Comparison of ENCODE assay signal across 17 cellular contexts in the genomic region with DNA sequence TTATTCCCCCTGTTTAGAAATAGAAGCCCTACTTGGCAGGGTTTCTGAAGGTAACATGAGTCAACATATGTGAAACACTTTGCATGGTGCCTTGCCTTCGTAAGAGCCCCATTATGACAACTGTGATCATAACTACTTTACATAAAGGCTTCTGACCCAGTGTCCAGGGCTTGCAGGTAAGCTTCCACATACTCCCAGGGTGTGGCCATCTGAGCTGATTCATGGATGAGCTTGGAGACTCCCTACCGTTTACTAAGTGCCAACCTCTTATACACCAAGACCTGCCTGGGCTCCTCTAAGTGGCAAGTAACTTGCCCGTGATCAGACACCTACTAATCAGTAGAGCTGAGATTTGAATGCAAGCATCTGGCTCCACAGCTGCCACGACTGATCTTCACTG.
DNase-seq lines count a peak whose midpoint lies in the region; ATAC-seq and TF ChIP-seq lines count a peak whose summit lies in the region.
"Had no signal": no experiment of that assay in that cellular context is flagged by ENCODE, and none has a peak within 500 bp of the region (broad histone marks: within the 10 kb centered on the region; RNA-seq: fewer than 3 reads in every experiment).

No MANE protein-coding gene starts in this region.

- H4K5ac ChIP-seq in IMR-90 (ENCODE audit: low read depth, low read length) = no peak overlapping the region

- in situ Hi-C loops in IMR-90 (cut with MboI; ENCODE audit: low sequenced_read_pairs) = no loop called here

- no peak for TF ChIP-seq CTCF in IMR-90 (conservative IDR thresholded peaks at IDR 0.05; ENCODE audit: low read depth, low read length)
- TF ChIP-seq CTCF in PC-3 (conservative IDR thresholded peaks at IDR 0.05; ENCODE audit: low read depth, low read length) = no peak
- TF ChIP-seq CTCF in mesothelial cell of epicardium (IDR thresholded peaks at IDR 0.05; ENCODE audit: unreplicated experiment) = no peak

- CTCF ChIA-PET in IMR-90 (lab: Yijun Ruan, JAX) (interaction anchor here (0.5 to 0.6 kb wide), 2 partner anchors 9 to 61 kb away, joined by 3 read pairs; no protein-coding TSS in a partner anchor), PC-3 (lab: Charles Lee) (no interaction called here)

- H3K14ac ChIP-seq in IMR-90 (replicated peaks; ENCODE audit: low read depth, low read length) = no peak overlapping the region

- H3K27me3 Mint-ChIP-seq in mesothelial cell of epicardium (ENCODE audit: low read depth) = peaks cover 2% of the 10 kb centered on the region

- no peak overlapping the region for H2BK5ac ChIP-seq in IMR-90 (ENCODE audit: low read depth, low read length, poor library complexity, severe bottlenecking)

- no peak overlapping the region for H3K4me3 ChIP-seq in IMR-90 (ENCODE audit: insufficient read depth, low read depth, low read length)
- no peak overlapping the region for H3K4me3 ChIP-seq in PC-3 (ENCODE audit: low read length)
- H3K4me3 ChIP-seq: BLaER1 treated with 17β-estradiol and CSF1 and Interleukin-3, amounts not matched to agents 10 nM and 100 nM; Peyer's patch had no signal

- H3K9ac ChIP-seq in IMR-90 (ENCODE audit: low read depth, low read length) (no peak overlapping the region), PC-3 (ENCODE audit: low read length) (no peak overlapping the region)
- H3K9ac ChIP-seq: BLaER1 treated with 17β-estradiol and CSF1 and Interleukin-3, amounts not matched to agents 10 nM and 100 nM had no signal

- no peak overlapping the region for H3K4ac ChIP-seq in IMR-90 (ENCODE audit: low read depth, low read length)

- H3K79me2 ChIP-seq in PC-3 (ENCODE audit: low read length) = no peaks in the 10 kb centered on the region

- no peak for DNase-seq in IMR-90
- DNase-seq in NCI-H1694 treated with DMSO at 0.1 percent for 48 hours (lab: John Stamatoyannopoulos, UW) = peak; percentile 19
- peak; percentile 54 for DNase-seq in PC-3
- no peak for DNase-seq in central memory CD4-positive, alpha-beta T cell
- no peak for DNase-seq in SHP77 treated with DMSO at 0.1 percent for 48 hours (lab: John Stamatoyannopoulos, UW)
- no peak for DNase-seq in mesothelial cell of epicardium (ENCODE audit: low spot score in 2 of 2, unreplicated experiment in 2 of 2)
- DNase-seq: CD8-positive, alpha-beta memory T cell; DMS79; GOT3; NCI-H2029; NCI-H446; NCI-H774; Peyer's patch; SW 1271 had no signal

- BruUV-seq in IMR-90 (replicated peaks; lab: Mats Ljungman, UMichigan) (no TSS peak), PC-3 (replicated peaks; lab: Mats Ljungman, UMichigan) (no TSS peak)

- POLR2A ChIA-PET in IMR-90 (lab: Charles Lee; ENCODE audit: unreplicated experiment) = no interaction called here
- POLR2A ChIA-PET in PC-3 (lab: Charles Lee; ENCODE audit: unreplicated experiment) = no interaction called here

- no peaks in the 10 kb centered on the region for H3K4me1 Mint-ChIP-seq in mesothelial cell of epicardium
- H3K4me1 Mint-ChIP-seq: CD8-positive, alpha-beta memory T cell had no signal

- H3F3A ChIP-seq in PC-3 (ENCODE audit: low read length, unreplicated experiment) = no peaks in the 10 kb centered on the region

- H3K36me3 ChIP-seq in IMR-90 (ENCODE audit: control insufficient read depth, insufficient read depth, low read length) = no peaks in the 10 kb centered on the region
- H3K36me3 ChIP-seq in PC-3 (ENCODE audit: low read depth, low read length) = no peaks in the 10 kb centered on the region
- H3K36me3 ChIP-seq: BLaER1 treated with 17β-estradiol and CSF1 and Interleukin-3, amounts not matched to agents 10 nM and 100 nM; Peyer's patch had no signal

- H2AFZ ChIP-seq in IMR-90 (replicated peaks; ENCODE audit: low read length, poor library complexity) = peak overlapping the region; percentile 30
- H2AFZ ChIP-seq in PC-3 (ENCODE audit: low read length) = no peak overlapping the region

- no peaks in the 10 kb centered on the region for H3K9me3 Mint-ChIP-seq in mesothelial cell of epicardium
- H3K9me3 Mint-ChIP-seq: CD8-positive, alpha-beta memory T cell had no signal

- H3K27ac Mint-ChIP-seq in mesothelial cell of epicardium = no peak overlapping the region
- H3K27ac Mint-ChIP-seq: CD8-positive, alpha-beta memory T cell had no signal

- H2BK20ac ChIP-seq in IMR-90 (ENCODE audit: low read depth, low read length) = no peak overlapping the region

- H3K18ac ChIP-seq in IMR-90 (ENCODE audit: low read depth, low read length) = no peak overlapping the region

- no peak overlapping the region for H2AK9ac ChIP-seq in IMR-90 (replicated peaks; ENCODE audit: low read depth, low read length, poor library complexity)

- no peaks in the 10 kb centered on the region for H4K20me1 ChIP-seq in IMR-90 (ENCODE audit: insufficient read depth, low read length)
- H4K20me1 ChIP-seq in PC-3 (ENCODE audit: low read length) = no peaks in the 10 kb centered on the region
- H4K20me1 ChIP-seq: BLaER1 treated with 17β-estradiol and CSF1 and Interleukin-3, amounts not matched to agents 10 nM and 100 nM had no signal

- H3K9me1 ChIP-seq in IMR-90 (ENCODE audit: insufficient read depth, low read length) = no peaks in the 10 kb centered on the region

- H3K56ac ChIP-seq in IMR-90 (ENCODE audit: extremely low read depth, insufficient read depth, low read length) = no peak overlapping the region

- 40% methylated on average over 1 of the region's 4 CpGs; no CpG with 5 or more reads in 1 of the 2 experiments for WGBS in IMR-90 (ENCODE audit: extremely low coverage in 2 of 2, insufficient read length in 1 of 2), 2 experiments

- H3K9me2 ChIP-seq in PC-3 (replicated peaks; ENCODE audit: low read length) = no peaks in the 10 kb centered on the region

- no peak overlapping the region for H3K27ac ChIP-seq in IMR-90 (ENCODE audit: insufficient read depth, low read length)
- 0 out of 2 replicates have a peak overlapping the region, but pooled peaks have one; percentile 7 for H3K27ac ChIP-seq in PC-3 (ENCODE audit: low read length)
- H3K27ac ChIP-seq: BLaER1 treated with 17β-estradiol and CSF1 and Interleukin-3, amounts not matched to agents 10 nM and 100 nM; Peyer's patch had no signal

- H3K4me1 ChIP-seq in IMR-90 (ENCODE audit: control insufficient read depth, insufficient read depth, low read length) (no peaks in the 10 kb centered on the region), PC-3 (ENCODE audit: insufficient read depth, low read length) (peaks cover 24% of the 10 kb centered on the region)
- H3K4me1 ChIP-seq: Peyer's patch had no signal

- intact Hi-C loops in IMR-90 (cut with micrococcal nuclease) (no loop called here), PC-3 (cut with micrococcal nuclease) (no loop called here)

- H3K27me3 ChIP-seq in IMR-90 (ENCODE audit: control insufficient read depth, insufficient read depth, low read length) = no peaks in the 10 kb centered on the region; the same call in 1 of the 2 replicates
- H3K27me3 ChIP-seq in PC-3 (ENCODE audit: low read length) = no peaks in the 10 kb centered on the region
- H3K27me3 ChIP-seq: BLaER1 treated with 17β-estradiol and CSF1 and Interleukin-3, amounts not matched to agents 10 nM and 100 nM; Peyer's patch had no signal

- no peaks in the 10 kb centered on the region for H3K79me1 ChIP-seq in IMR-90 (ENCODE audit: low read depth in 1 of 2, low read length in 2 of 2)

- H2BK15ac ChIP-seq in IMR-90 (ENCODE audit: low read depth, low read length) = no peak overlapping the region

- no peaks in the 10 kb centered on the region for H3K9me3 ChIP-seq in IMR-90 (ENCODE audit: control insufficient read depth, insufficient read depth, low read length)
- no peaks in the 10 kb centered on the region for H3K9me3 ChIP-seq in PC-3 (ENCODE audit: low read length)
- H3K9me3 ChIP-seq: BLaER1 treated with 17β-estradiol and CSF1 and Interleukin-3, amounts not matched to agents 10 nM and 100 nM; Peyer's patch had no signal

- ATAC-seq in IMR-90 (ENCODE audit: low read depth) (no peak), PC-3 (peak; percentile 37), esophagus mucosa (peak; percentile 31)
- ATAC-seq: Right ventricle myocardium inferior had no signal

- H2BK120ac ChIP-seq in IMR-90 (ENCODE audit: low read depth, low read length) = no peak overlapping the region

- H2AK5ac ChIP-seq in IMR-90 (ENCODE audit: low read depth, low read length) = no peak overlapping the region

- dilution Hi-C loops in IMR-90 (cut with HindIII; ENCODE audit: low sequenced_read_pairs, unreplicated experiment) = no loop called here

- no peak overlapping the region for H3K23ac ChIP-seq in IMR-90 (ENCODE audit: low read depth, low read length)

- H3K4me2 ChIP-seq in IMR-90 (ENCODE audit: low read depth, low read length) = no peak overlapping the region
- no peak overlapping the region for H3K4me2 ChIP-seq in PC-3 (ENCODE audit: low read length)

- no peak for TF ChIP-seq POLR2A in IMR-90 (IDR thresholded peaks at IDR 0.05; ENCODE audit: low read depth, low read length)

- H4K91ac ChIP-seq in IMR-90 (ENCODE audit: insufficient read depth, low read depth, low read length) = no peak overlapping the region

- H4K8ac ChIP-seq in IMR-90 (ENCODE audit: low read depth in 2 of 2, low read length in 2 of 2) = no peak overlapping the region

- TF ChIP-seq RAD21 in IMR-90 (IDR thresholded peaks at IDR 0.05; ENCODE audit: low read length) = no peak

- no peak overlapping the region for H3K4me3 Mint-ChIP-seq in mesothelial cell of epicardium
- H3K4me3 Mint-ChIP-seq: CD8-positive, alpha-beta memory T cell had no signal

- no peaks in the 10 kb centered on the region for H3K36me3 Mint-ChIP-seq in mesothelial cell of epicardium
- H3K36me3 Mint-ChIP-seq: CD8-positive, alpha-beta memory T cell had no signal

TF ChIP-seq in IMR-90, 13 proteins besides CTCF, POLR2A, EP300 and RAD21:
- no peak for TF ChIP-seq RCOR1 (IDR thresholded peaks at IDR 0.05; ENCODE audit: insufficient replicate concordance, low read length)

Comparison
In these comparisons a context has a peak if more than half of its experiments do, and no peak if none do; other contexts are left out.
1. DNase-seq: peak in NCI-H1694 treated with DMSO at 0.1 percent for 48 hours (single experiment) and PC-3 (single experiment); none in IMR-90 (single experiment), central memory CD4-positive, alpha-beta T cell (single experiment), SHP77 treated with DMSO at 0.1 percent for 48 hours (single experiment) and mesothelial cell of epicardium (0 of 2).